Comparison of ENCODE assay signal across 9 cellular contexts in the genomic region with DNA sequence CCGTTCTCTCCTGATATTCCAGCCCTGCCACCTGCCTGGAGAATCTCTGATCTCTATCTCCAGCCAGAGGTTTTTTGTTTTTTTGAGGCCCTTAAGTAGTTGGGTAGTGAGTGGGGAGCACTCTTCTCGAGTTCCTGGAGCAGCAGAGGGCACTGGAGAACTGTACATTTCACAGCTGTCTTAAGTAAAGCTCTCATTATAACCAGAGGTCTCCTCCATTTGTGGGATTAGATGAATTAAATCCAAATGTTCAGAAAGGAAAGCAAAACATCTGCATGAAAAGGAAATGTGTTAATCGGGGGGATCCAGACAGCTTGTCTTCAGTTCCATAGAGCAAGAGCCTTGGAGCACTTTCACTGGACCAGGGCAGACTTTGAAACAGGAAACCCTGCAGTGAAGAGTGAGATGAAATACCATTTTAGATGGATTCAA. TPM values are rescaled to one million over a fixed set of nuclear protein-coding genes. Genes with fewer than 3 reads are reported as not detected.
DNase-seq lines count a peak whose midpoint lies in the region; ATAC-seq and TF ChIP-seq lines count a peak whose summit lies in the region.
"Had no signal": no experiment of that assay in that cellular context is flagged by ENCODE, and none has a peak within 500 bp of the region (broad histone marks: within the 10 kb centered on the region; RNA-seq: fewer than 3 reads in every experiment).

No MANE protein-coding gene starts in this region.

- BruUV-seq in Calu3 (replicated peaks; lab: Mats Ljungman, UMichigan) = no TSS peak

- H3K27me3 Mint-ChIP-seq in activated CD8-positive, alpha-beta T cell treated with anti-CD3 and anti-CD28 coated beads for 36 hours = no peaks in the 10 kb centered on the region
- H3K27me3 Mint-ChIP-seq in activated CD8-positive, alpha-beta T cell treated with anti-CD3 and anti-CD28 coated beads, Interleukin-2, amount 10 ng/mL, durations not matched to agents 7 days and 5 days (ENCODE audit: low read depth) = peaks cover 7% of the 10 kb centered on the region
- no peaks in the 10 kb centered on the region for H3K27me3 Mint-ChIP-seq in Calu3 (ENCODE audit: unreplicated experiment)

- CTCF ChIA-PET in activated CD8-positive, alpha-beta T cell treated with anti-CD3 and anti-CD28 coated beads for 36 hours (lab: Charles Lee) = no interaction called here
- CTCF ChIA-PET in activated CD8-positive, alpha-beta T cell treated with anti-CD3 and anti-CD28 coated beads, Interleukin-2, amount 10 ng/mL, durations not matched to agents 7 days and 5 days (lab: Charles Lee) = no interaction called here
- CTCF ChIA-PET in Calu3 (lab: Charles Lee) = no interaction called here

- H3K4me1 Mint-ChIP-seq in activated CD8-positive, alpha-beta T cell treated with anti-CD3 and anti-CD28 coated beads for 36 hours (ENCODE audit: low read depth) = peaks cover 10% of the 10 kb centered on the region
- H3K4me1 Mint-ChIP-seq in activated CD8-positive, alpha-beta T cell treated with anti-CD3 and anti-CD28 coated beads, Interleukin-2, amount 10 ng/mL, durations not matched to agents 7 days and 5 days (ENCODE audit: low read depth) = peaks cover 12% of the 10 kb centered on the region
- H3K4me1 Mint-ChIP-seq in Calu3 (ENCODE audit: low read depth, unreplicated experiment) = no peaks in the 10 kb centered on the region

- peak overlapping the region; percentile 81 for H3K27ac ChIP-seq in OCI-LY1 (ENCODE audit: low read depth, low read length, poor library complexity, severe bottlenecking)
- H3K27ac ChIP-seq in esophagus muscularis mucosa (replicated peaks in 1 of 4) = no peak overlapping the region
- no peak overlapping the region for H3K27ac ChIP-seq in psoas muscle

- DNase-seq in activated CD8-positive, alpha-beta T cell treated with anti-CD3 and anti-CD28 coated beads for 36 hours = peak; percentile 29
- no peak for DNase-seq in activated CD8-positive, alpha-beta T cell treated with anti-CD3 and anti-CD28 coated beads, Interleukin-2, amount 10 ng/mL, durations not matched to agents 7 days and 5 days
- DNase-seq in esophagus muscularis mucosa (ENCODE audit: extremely low spot score) (peak; percentile 70), smooth muscle cell of the brain vasculature (ENCODE audit: low read depth, low spot score) (peak; percentile 56), psoas muscle (no peak), Calu3 (no peak)

- H3K9me3 ChIP-seq in OCI-LY1 (ENCODE audit: low read length) = no peaks in the 10 kb centered on the region
- H3K9me3 ChIP-seq in esophagus muscularis mucosa = no peaks in the 10 kb centered on the region
- no peaks in the 10 kb centered on the region for H3K9me3 ChIP-seq in psoas muscle

- ATAC-seq in activated CD8-positive, alpha-beta T cell treated with anti-CD3 and anti-CD28 coated beads for 36 hours = peak; percentile 60
- no peak for ATAC-seq in activated CD8-positive, alpha-beta T cell treated with anti-CD3 and anti-CD28 coated beads, Interleukin-2, amount 10 ng/mL, durations not matched to agents 7 days and 5 days
- ATAC-seq in psoas muscle = no peak
- no peak for ATAC-seq in GM18511 (IDR thresholded peaks at IDR 0.05; ENCODE audit: unreplicated experiment)

- H3K9me3 Mint-ChIP-seq in activated CD8-positive, alpha-beta T cell treated with anti-CD3 and anti-CD28 coated beads for 36 hours = no peaks in the 10 kb centered on the region
- H3K9me3 Mint-ChIP-seq in activated CD8-positive, alpha-beta T cell treated with anti-CD3 and anti-CD28 coated beads, Interleukin-2, amount 10 ng/mL, durations not matched to agents 7 days and 5 days (ENCODE audit: insufficient read depth) = no peaks in the 10 kb centered on the region
- H3K9me3 Mint-ChIP-seq in Calu3 (ENCODE audit: low read depth, unreplicated experiment) = no peaks in the 10 kb centered on the region

- 46% methylated on average over 3 of the region's 3 CpGs for WGBS in esophagus muscularis mucosa
- WGBS in psoas muscle, 3 donors = 24 to 29% (median 24%) methylated on average over 3 of the region's 3 CpGs

- no peaks in the 10 kb centered on the region for H3K9me2 ChIP-seq in OCI-LY1 (ENCODE audit: low read depth, low read length)

- no peak overlapping the region for H3K27ac Mint-ChIP-seq in activated CD8-positive, alpha-beta T cell treated with anti-CD3 and anti-CD28 coated beads for 36 hours
- H3K27ac Mint-ChIP-seq in activated CD8-positive, alpha-beta T cell treated with anti-CD3 and anti-CD28 coated beads, Interleukin-2, amount 10 ng/mL, durations not matched to agents 7 days and 5 days = no peak overlapping the region
- no peak overlapping the region for H3K27ac Mint-ChIP-seq in Calu3 (ENCODE audit: unreplicated experiment)
- H3K27ac Mint-ChIP-seq: activated naive CD8-positive, alpha-beta T cell had no signal

- TF ChIP-seq POLR2A in esophagus muscularis mucosa (IDR thresholded peaks at IDR 0.05; ENCODE audit: low read depth) = no peak

- H3K27me3 ChIP-seq in OCI-LY1 (ENCODE audit: insufficient read depth, low read length) (no peaks in the 10 kb centered on the region), esophagus muscularis mucosa (no peaks in the 10 kb centered on the region), psoas muscle (ENCODE audit: insufficient read depth in 3 of 3, low read length in 2 of 3) (no peaks in the 10 kb centered on the region)

- no peaks in the 10 kb centered on the region for H3K36me3 Mint-ChIP-seq in activated CD8-positive, alpha-beta T cell treated with anti-CD3 and anti-CD28 coated beads for 36 hours (ENCODE audit: low read depth)
- H3K36me3 Mint-ChIP-seq in activated CD8-positive, alpha-beta T cell treated with anti-CD3 and anti-CD28 coated beads, Interleukin-2, amount 10 ng/mL, durations not matched to agents 7 days and 5 days (ENCODE audit: low read depth) = no peaks in the 10 kb centered on the region
- no peaks in the 10 kb centered on the region for H3K36me3 Mint-ChIP-seq in Calu3 (ENCODE audit: insufficient read depth, unreplicated experiment)
- H3K36me3 Mint-ChIP-seq: activated naive CD8-positive, alpha-beta T cell had no signal

- POLR2A ChIA-PET in activated CD8-positive, alpha-beta T cell treated with anti-CD3 and anti-CD28 coated beads for 36 hours (lab: Charles Lee) = no interaction called here
- POLR2A ChIA-PET in activated CD8-positive, alpha-beta T cell treated with anti-CD3 and anti-CD28 coated beads, Interleukin-2, amount 10 ng/mL, durations not matched to agents 7 days and 5 days (lab: Charles Lee) = no interaction called here

- no peak overlapping the region for H3K9ac ChIP-seq in OCI-LY1 (ENCODE audit: low read length)

- no peaks in the 10 kb centered on the region for H3K79me2 ChIP-seq in OCI-LY1 (ENCODE audit: insufficient read depth, low read length)

- H3K36me3 ChIP-seq in OCI-LY1 (ENCODE audit: insufficient read depth, low read length) = peaks cover 34% of the 10 kb centered on the region
- peaks cover 0 to 25% (median 3%) of the 10 kb centered on the region in 4 donors for H3K36me3 ChIP-seq in esophagus muscularis mucosa
- H3K36me3 ChIP-seq in psoas muscle (ENCODE audit: insufficient read depth in 1 of 2, low read depth in 1 of 2) = no peaks in the 10 kb centered on the region

- no peaks in the 10 kb centered on the region for H3F3A ChIP-seq in OCI-LY1 (ENCODE audit: insufficient read depth, low read length)

- H3K4me1 ChIP-seq in OCI-LY1 (ENCODE audit: insufficient read depth, low read length, severe bottlenecking) = peaks cover 38% of the 10 kb centered on the region
- H3K4me1 ChIP-seq in esophagus muscularis mucosa = peaks cover 0 to 10% (median 7%) of the 10 kb centered on the region in 4 donors
- no peaks in the 10 kb centered on the region for H3K4me1 ChIP-seq in psoas muscle

- H4K20me1 ChIP-seq in OCI-LY1 (ENCODE audit: insufficient read depth, low read length) = no peaks in the 10 kb centered on the region

- H3K4me3 ChIP-seq in OCI-LY1 (ENCODE audit: low read depth, low read length, poor library complexity, severe bottlenecking) = no peak overlapping the region
- no peak overlapping the region for H3K4me3 ChIP-seq in esophagus muscularis mucosa
- H3K4me3 ChIP-seq in psoas muscle = no peak overlapping the region

- H3K4me3 Mint-ChIP-seq in activated CD8-positive, alpha-beta T cell treated with anti-CD3 and anti-CD28 coated beads for 36 hours = no peak overlapping the region
- H3K4me3 Mint-ChIP-seq in activated CD8-positive, alpha-beta T cell treated with anti-CD3 and anti-CD28 coated beads, Interleukin-2, amount 10 ng/mL, durations not matched to agents 7 days and 5 days = no peak overlapping the region
- H3K4me3 Mint-ChIP-seq in Calu3 (ENCODE audit: low read depth, unreplicated experiment) = no peak overlapping the region
- H3K4me3 Mint-ChIP-seq: activated naive CD8-positive, alpha-beta T cell had no signal

- no peak for TF ChIP-seq EP300 in esophagus muscularis mucosa (IDR thresholded peaks at IDR 0.05)

- H3K4me2 ChIP-seq in OCI-LY1 (ENCODE audit: low read length) = no peak overlapping the region

- no peak overlapping the region for H2AFZ ChIP-seq in OCI-LY1 (ENCODE audit: low read length)

- no peak for TF ChIP-seq CTCF in activated CD8-positive, alpha-beta T cell treated with anti-CD3 and anti-CD28 coated beads for 36 hours (IDR thresholded peaks at IDR 0.05)
- TF ChIP-seq CTCF in OCI-LY1 (IDR thresholded peaks at IDR 0.05; ENCODE audit: low read length) (peak; percentile 40), esophagus muscularis mucosa (IDR thresholded peaks at IDR 0.05) (no peak), psoas muscle (IDR thresholded peaks at IDR 0.05) (no peak), Calu3 (IDR thresholded peaks at IDR 0.05; ENCODE audit: unreplicated experiment) (no peak)

- intact Hi-C loops in activated CD8-positive, alpha-beta T cell treated with anti-CD3 and anti-CD28 coated beads for 36 hours (cut with micrococcal nuclease) = no loop called here
- intact Hi-C loops in esophagus muscularis mucosa (cut with DNase I) (no loop called here), psoas muscle (cut with DNase I) (no loop called here), Calu3 (cut with micrococcal nuclease; ENCODE audit: unreplicated experiment) (no loop called here)

RNA-seq across cellular contexts. Expression of a gene that starts 32.8 kb away (rescaled TPM):
- total RNA-seq in activated CD8-positive, alpha-beta T cell treated with anti-CD3 and anti-CD28 coated beads for 36 hours = under 1 TPM; 0.54 to 0.69 TPM
- total RNA-seq in activated CD8-positive, alpha-beta T cell treated with anti-CD3 and anti-CD28 coated beads, Interleukin-2, amount 10 ng/mL, durations not matched to agents 7 days and 5 days = under 1 TPM in 1 of 2 experiments, not detected in 1; 0.08 TPM
- 100 to 1,000 TPM in 1 of 4 donors, 10 to 100 TPM in 3; 54.0 to 113 (median 81.9) TPM for total RNA-seq in esophagus muscularis mucosa
- 10 to 100 TPM in 2 of 4 donors, 1 to 10 TPM in 2; 4.2 to 17.0 (median 7.7) TPM for total RNA-seq in psoas muscle
- 10 to 100 TPM in 2 of 3 donors, 1 to 10 TPM in 1; 5.1 to 15.3 (median 12.4) TPM for polyA plus RNA-seq in psoas muscle
- 0.22 and 0.45 TPM in 2 replicates for total RNA-seq in Calu3 (2022)

Comparison
In these comparisons a context has a peak if more than half of its experiments do, and no peak if none do; other contexts are left out.
1. DNase-seq: peak in activated CD8-positive, alpha-beta T cell treated with anti-CD3 and anti-CD28 coated beads for 36 hours (single experiment), esophagus muscularis mucosa (single experiment) and smooth muscle cell of the brain vasculature (single experiment); none in activated CD8-positive, alpha-beta T cell treated with anti-CD3 and anti-CD28 coated beads, Interleukin-2, amount 10 ng/mL, durations not matched to agents 7 days and 5 days (single experiment), psoas muscle (0 of 2) and Calu3 (single experiment).